In the genomic region with DNA sequence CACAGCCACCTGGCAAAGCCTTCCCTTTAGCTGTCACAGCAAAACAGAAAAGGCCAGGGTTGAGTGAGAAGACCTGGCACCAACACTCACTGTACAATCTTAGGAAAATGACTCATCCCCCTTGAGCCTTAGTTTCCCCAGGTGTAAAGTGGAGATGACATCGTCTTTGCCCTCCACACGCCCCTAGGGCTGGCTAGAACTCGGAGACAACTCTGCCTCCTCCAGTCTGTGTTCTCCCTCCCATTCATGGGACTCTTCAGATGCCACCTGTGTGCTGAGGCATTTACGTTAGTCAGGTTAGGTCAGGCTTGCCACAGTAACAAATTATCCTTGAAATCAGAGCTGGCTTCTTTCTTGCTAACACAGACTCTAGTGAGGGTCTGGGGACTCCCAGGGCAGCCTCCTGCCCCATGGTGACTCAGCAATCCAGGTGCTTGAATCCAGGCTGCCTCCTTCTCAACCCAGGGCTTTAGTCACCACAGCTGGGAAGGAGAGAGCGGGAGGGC, we compare ENCODE assay signal across 14 cellular contexts.
DNase-seq lines count a peak whose midpoint lies in the region; ATAC-seq and TF ChIP-seq lines count a peak whose summit lies in the region.
"Had no signal": no experiment of that assay in that cellular context is flagged by ENCODE, and none has a peak within 500 bp of the region (broad histone marks: within the 10 kb centered on the region; RNA-seq: fewer than 3 reads in every experiment).

No MANE protein-coding gene starts in this region.

- peak overlapping the region; percentile 42 for H3K27ac Mint-ChIP-seq in activated naive CD8-positive, alpha-beta T cell treated with anti-CD3 and anti-CD28 coated beads for 36 hours
- no peak overlapping the region for H3K27ac Mint-ChIP-seq in activated naive CD8-positive, alpha-beta T cell treated with anti-CD3 and anti-CD28 coated beads, Interleukin-2, amount 50 U/mL, for 24 hours
- H3K27ac Mint-ChIP-seq: B cell; CD4-positive, alpha-beta T cell; H9 had no signal

- no peak overlapping the region for H3K23ac ChIP-seq in neuronal stem cell (ENCODE audit: low read depth, low read length, poor library complexity)

- TF ChIP-seq CTCF in coronary artery (IDR thresholded peaks at IDR 0.05) = no peak

- H3K79me1 ChIP-seq in neuronal stem cell (ENCODE audit: low read depth, low read length) = no peaks in the 10 kb centered on the region

- H2BK120ac ChIP-seq in neuronal stem cell (ENCODE audit: low read depth, low read length) = no peak overlapping the region

- no peaks in the 10 kb centered on the region for H3K9me3 Mint-ChIP-seq in activated naive CD8-positive, alpha-beta T cell treated with anti-CD3 and anti-CD28 coated beads for 36 hours
- no peaks in the 10 kb centered on the region for H3K9me3 Mint-ChIP-seq in activated naive CD8-positive, alpha-beta T cell treated with anti-CD3 and anti-CD28 coated beads, Interleukin-2, amount 50 U/mL, for 24 hours
- H3K9me3 Mint-ChIP-seq: CD4-positive, alpha-beta T cell had no signal

- no peak overlapping the region for H3K4me3 Mint-ChIP-seq in activated naive CD8-positive, alpha-beta T cell treated with anti-CD3 and anti-CD28 coated beads for 36 hours
- no peak overlapping the region for H3K4me3 Mint-ChIP-seq in activated naive CD8-positive, alpha-beta T cell treated with anti-CD3 and anti-CD28 coated beads, Interleukin-2, amount 50 U/mL, for 24 hours
- H3K4me3 Mint-ChIP-seq: B cell; CD4-positive, alpha-beta T cell; H9 had no signal

- H2BK5ac ChIP-seq in neuronal stem cell (ENCODE audit: low read length) = peak overlapping the region; percentile 45

- H3K18ac ChIP-seq in neuronal stem cell (ENCODE audit: low read length) = peak overlapping the region; percentile 16

- no peaks in the 10 kb centered on the region for H3K4me1 Mint-ChIP-seq in activated naive CD8-positive, alpha-beta T cell treated with anti-CD3 and anti-CD28 coated beads for 36 hours
- H3K4me1 Mint-ChIP-seq in activated naive CD8-positive, alpha-beta T cell treated with anti-CD3 and anti-CD28 coated beads, Interleukin-2, amount 50 U/mL, for 24 hours = peaks cover 2% of the 10 kb centered on the region

- H4K91ac ChIP-seq in neuronal stem cell (ENCODE audit: low read depth, low read length, poor library complexity) = no peak overlapping the region

- H2BK12ac ChIP-seq in neuronal stem cell (ENCODE audit: low read length) = no peak overlapping the region

- no peak overlapping the region for H2AFZ ChIP-seq in neuronal stem cell (ENCODE audit: low read length)

- no peaks in the 10 kb centered on the region for H3K36me3 ChIP-seq in neuronal stem cell (replicated peaks in 1 of 2; ENCODE audit: control insufficient read depth in 2 of 2, insufficient read depth in 2 of 2, low read length in 2 of 2)

- no peaks in the 10 kb centered on the region for H3K4me1 ChIP-seq in neuronal stem cell (ENCODE audit: control insufficient read depth in 2 of 2, insufficient read depth in 1 of 2, low read depth in 1 of 2, low read length in 2 of 2)

- no peak overlapping the region for H3K4ac ChIP-seq in neuronal stem cell (ENCODE audit: low read length)

- no peak overlapping the region for H4K8ac ChIP-seq in neuronal stem cell (ENCODE audit: low read depth, low read length)

- no peak for ATAC-seq in activated naive CD8-positive, alpha-beta T cell treated with anti-CD3 and anti-CD28 coated beads, Interleukin-2, amount 50 U/mL, for 24 hours
- ATAC-seq in GM21447 (IDR thresholded peaks at IDR 0.05; ENCODE audit: unreplicated experiment) (no peak), GM19452 (IDR thresholded peaks at IDR 0.05; ENCODE audit: unreplicated experiment) (no peak)

- WGBS in neuronal stem cell (ENCODE audit: extremely low coverage in 2 of 2, insufficient read length in 2 of 2, insufficient replicate concordance in 1 of 2), 2 donors = no CpG with 5 or more reads among the region's 5 CpGs

- H3K9ac ChIP-seq in neuronal stem cell (ENCODE audit: low read depth, low read length, poor library complexity) = no peak overlapping the region

- peak overlapping the region; percentile 3 for H2AK5ac ChIP-seq in neuronal stem cell (ENCODE audit: low read depth, low read length)

- no peak for DNase-seq in activated naive CD8-positive, alpha-beta T cell treated with anti-CD3 and anti-CD28 coated beads for 36 hours
- DNase-seq in activated naive CD8-positive, alpha-beta T cell treated with anti-CD3 and anti-CD28 coated beads, Interleukin-2, amount 50 U/mL, for 24 hours = no peak
- DNase-seq in NCI-H69 (lab: John Stamatoyannopoulos, UW) = peak; percentile 1
- DNase-seq in coronary artery (ENCODE audit: low spot score) = peak; percentile 50
- DNase-seq in neuronal stem cell (ENCODE audit: low spot score) = no peak
- no peak for DNase-seq in hippocampal formation (lab: John Stamatoyannopoulos, UW)
- DNase-seq: Calu3; CD4-positive, alpha-beta T cell; DMS 273 treated with DMSO at 0.1 percent for 48 hours; GOT3; H9 had no signal

- H3K27me3 Mint-ChIP-seq in activated naive CD8-positive, alpha-beta T cell treated with anti-CD3 and anti-CD28 coated beads for 36 hours = no peaks in the 10 kb centered on the region
- no peaks in the 10 kb centered on the region for H3K27me3 Mint-ChIP-seq in activated naive CD8-positive, alpha-beta T cell treated with anti-CD3 and anti-CD28 coated beads, Interleukin-2, amount 50 U/mL, for 24 hours
- H3K27me3 Mint-ChIP-seq: CD4-positive, alpha-beta T cell had no signal

- H3K4me3 ChIP-seq in coronary artery = no peak overlapping the region
- no peak overlapping the region for H3K4me3 ChIP-seq in neuronal stem cell (ENCODE audit: low read length in 2 of 2)

- H3K27ac ChIP-seq in coronary artery = no peak overlapping the region
- no peak overlapping the region for H3K27ac ChIP-seq in neuronal stem cell (replicated peaks; ENCODE audit: low read length)

- H3K9me3 ChIP-seq in neuronal stem cell (replicated peaks in 1 of 2; ENCODE audit: control insufficient read depth in 2 of 2, insufficient read depth in 1 of 2, low read depth in 1 of 2, low read length in 2 of 2) = peaks cover 0 to 7% of the 10 kb centered on the region in 2 donors

- no peak overlapping the region for H3K14ac ChIP-seq in neuronal stem cell (ENCODE audit: low read length)

- no peaks in the 10 kb centered on the region for H3K36me3 Mint-ChIP-seq in activated naive CD8-positive, alpha-beta T cell treated with anti-CD3 and anti-CD28 coated beads for 36 hours
- H3K36me3 Mint-ChIP-seq in activated naive CD8-positive, alpha-beta T cell treated with anti-CD3 and anti-CD28 coated beads, Interleukin-2, amount 50 U/mL, for 24 hours (ENCODE audit: low read depth) = no peaks in the 10 kb centered on the region

- no peak overlapping the region for H2BK15ac ChIP-seq in neuronal stem cell (ENCODE audit: low read length)

- H3K27me3 ChIP-seq in neuronal stem cell (ENCODE audit: control insufficient read depth in 3 of 3, insufficient read depth in 3 of 3, low read depth in 1 of 3, low read length in 3 of 3) = no peaks in the 10 kb centered on the region

- H3K4me2 ChIP-seq in neuronal stem cell (ENCODE audit: insufficient read depth, low read length, poor library complexity, severe bottlenecking) = no peak overlapping the region

Comparison
In these comparisons a context has a peak if more than half of its experiments do, and no peak if none do; other contexts are left out.
1. DNase-seq: peak in NCI-H69 (single experiment) and coronary artery (single experiment); none in activated naive CD8-positive, alpha-beta T cell treated with anti-CD3 and anti-CD28 coated beads for 36 hours (single experiment), activated naive CD8-positive, alpha-beta T cell treated with anti-CD3 and anti-CD28 coated beads, Interleukin-2, amount 50 U/mL, for 24 hours (single experiment), neuronal stem cell (single experiment) and hippocampal formation (0 of 2).